ENCODE assay signal across 12 cellular contexts in the genomic region with DNA sequence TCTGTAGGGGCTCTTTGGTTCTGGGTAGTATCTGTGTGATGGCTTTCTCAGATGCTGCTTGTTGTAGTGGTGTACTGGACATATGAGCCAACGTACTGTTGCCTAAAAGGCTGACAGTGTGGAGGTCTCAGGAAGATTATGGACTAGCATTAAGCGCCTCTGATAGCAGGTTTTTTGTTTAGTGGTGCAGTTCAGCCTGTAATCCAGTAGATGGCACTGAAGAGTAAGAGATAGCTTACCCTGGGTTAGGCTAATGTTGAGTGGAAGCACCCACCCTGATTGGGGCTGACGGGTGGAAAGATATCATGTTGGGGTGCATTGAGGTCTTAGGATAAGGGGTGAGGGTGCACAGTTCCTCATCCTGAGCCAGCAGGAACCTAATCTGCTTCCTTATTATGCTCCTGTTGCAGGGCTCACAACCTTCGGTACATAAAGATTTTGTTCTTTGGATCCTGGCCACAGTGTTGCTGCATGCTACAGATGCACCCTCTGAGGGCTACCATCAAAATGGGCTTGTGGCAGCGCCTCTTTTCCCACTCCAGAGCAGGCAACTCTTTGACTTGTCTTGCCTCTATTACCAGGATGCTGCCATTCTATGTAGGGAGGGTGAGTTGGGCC.
A peak's percentile ranks its signal among the peaks of the same experiment; 100 is the strongest.
DNase-seq lines count a peak whose midpoint lies in the region; ATAC-seq, FAIRE-seq and TF ChIP-seq lines count a peak whose summit lies in the region.
"Had no signal": no experiment of that assay in that cellular context is flagged by ENCODE, and none has a peak within 500 bp of the region (broad histone marks: within the 10 kb centered on the region; RNA-seq: fewer than 3 reads in every experiment).

No MANE protein-coding gene starts in this region.

- 39% methylated on average over 5 of the region's 5 CpGs for WGBS in A549 (ENCODE audit: missing lambda C conversion rate)

- TF ChIP-seq RAD21 in A549 (conservative IDR thresholded peaks at IDR 0.05 in 1 of 2, IDR thresholded peaks at IDR 0.05 in 1 of 2), result peak in 1 of 2 experiments; percentile 60; a peak in 4 of 5 replicates

- TF ChIP-seq POLR2A in A549 (IDR thresholded peaks at IDR 0.05; ENCODE audit: low read length) (no peak), erythroblast (IDR thresholded peaks at IDR 0.05; ENCODE audit: low read length) (no peak)

- CTCF ChIA-PET in A549 (lab: Yijun Ruan, JAX), result interaction anchor here (1.2 kb wide), 1 partner anchor 13 kb away, joined by 3 read pairs; no protein-coding TSS in a partner anchor

- TF ChIP-seq EP300 in A549 (IDR thresholded peaks at IDR 0.05), result no peak

- FAIRE-seq in A549 (lab: Jason Lieb, UNC), result no peak

- no peak overlapping the region for H3K4me3 ChIP-seq in A549
- H3K4me3 ChIP-seq: right atrium auricular region, stomach had no signal

- H3K9me3 ChIP-seq in A549, result peaks cover 29% of the 10 kb centered on the region

- no peak overlapping the region for H3K27ac ChIP-seq in A549
- H3K27ac ChIP-seq: right atrium auricular region, stomach had no signal

- POLR2A ChIA-PET in A549 (lab: Yijun Ruan, JAX), result no interaction called here

- peak in 1 of 2 experiments; percentile 70; a peak in 3 of 6 replicates for ATAC-seq in A549
- no peak for ATAC-seq in GM18909 (IDR thresholded peaks at IDR 0.05; ENCODE audit: poor library complexity, unreplicated experiment)
- no peak for ATAC-seq in esophagus mucosa
- no peak for ATAC-seq in HG03025 (IDR thresholded peaks at IDR 0.05; ENCODE audit: low FRiP score, unreplicated experiment)
- ATAC-seq: activated T-cell treated with anti-CD3 and anti-CD28 coated beads, Interleukin-2, amount 50 U/mL, for 4 hours had no signal

- peak; percentile 8 to 32 for DNase-seq in A549 (ENCODE audit: low read depth in 1 of 2, low spot score in 1 of 2)
- DNase-seq in ELF-1 (ENCODE audit: low read depth, low spot score), result peak; percentile 18
- peak; percentile 18 for DNase-seq in NCI-H1694 treated with DMSO at 0.1 percent for 48 hours (lab: John Stamatoyannopoulos, UW)
- peak; percentile 27 to 44 for DNase-seq in erythroblast (lab: John Stamatoyannopoulos, UW)
- DNase-seq in NCI-H345 (lab: John Stamatoyannopoulos, UW), result no peak
- DNase-seq: activated T-cell treated with anti-CD3 and anti-CD28 coated beads, Interleukin-2, amount 50 U/mL, for 4 hours; NCI-H526 treated with DMSO at 0.1 percent for 48 hours; stomach had no signal

- H3K4me2 ChIP-seq in A549, result no peak overlapping the region

- H3K4me1 ChIP-seq in A549, result no peaks in the 10 kb centered on the region
- H3K4me1 ChIP-seq: right atrium auricular region, stomach had no signal

- 0 out of 3 replicates have a peak, but pooled peaks have one; percentile 14 for TF ChIP-seq CTCF in A549 (IDR thresholded peaks at IDR 0.05)

TF ChIP-seq in A549, 52 proteins besides CTCF, POLR2A, EP300 and RAD21:
- TF ChIP-seq KDM5A (IDR thresholded peaks at IDR 0.05) (no peak), EHMT2 (IDR thresholded peaks at IDR 0.05; ENCODE audit: low read depth) (no peak), CBX8 (IDR thresholded peaks at IDR 0.05) (no peak), CHD4 (IDR thresholded peaks at IDR 0.05; ENCODE audit: borderline replicate concordance) (no peak), HDAC2 (IDR thresholded peaks at IDR 0.05) (no peak), HOXB5 (CRISPR knock-in tag; IDR thresholded peaks at IDR 0.05) (no peak), NFE2L2 (conservative IDR thresholded peaks at IDR 0.05; ENCODE audit: low read length) (no peak), FOSB (CRISPR knock-in tag; IDR thresholded peaks at IDR 0.05) (no peak), SREBF2 (IDR thresholded peaks at IDR 0.05) (no peak), JUNB (IDR thresholded peaks at IDR 0.05) (no peak), MAZ (IDR thresholded peaks at IDR 0.05; ENCODE audit: borderline replicate concordance, low read depth, low read length) (no peak), NR3C1 (IDR thresholded peaks at IDR 0.05) (no peak), ZC3H11A (IDR thresholded peaks at IDR 0.05) (no peak)
- TF ChIP-seq, protein P1, sequence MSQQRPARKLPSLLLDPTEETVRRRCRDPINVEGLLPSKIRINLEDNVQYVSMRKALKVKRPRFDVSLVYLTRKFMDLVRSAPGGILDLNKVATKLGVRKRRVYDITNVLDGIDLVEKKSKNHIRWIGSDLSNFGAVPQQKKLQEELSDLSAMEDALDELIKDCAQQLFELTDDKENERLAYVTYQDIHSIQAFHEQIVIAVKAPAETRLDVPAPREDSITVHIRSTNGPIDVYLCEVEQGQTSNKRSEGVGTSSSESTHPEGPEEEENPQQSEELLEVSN (IDR thresholded peaks at IDR 0.05; ENCODE audit: borderline replicate concordance, low read depth), result no peak
- TF ChIP-seq, protein P2, sequence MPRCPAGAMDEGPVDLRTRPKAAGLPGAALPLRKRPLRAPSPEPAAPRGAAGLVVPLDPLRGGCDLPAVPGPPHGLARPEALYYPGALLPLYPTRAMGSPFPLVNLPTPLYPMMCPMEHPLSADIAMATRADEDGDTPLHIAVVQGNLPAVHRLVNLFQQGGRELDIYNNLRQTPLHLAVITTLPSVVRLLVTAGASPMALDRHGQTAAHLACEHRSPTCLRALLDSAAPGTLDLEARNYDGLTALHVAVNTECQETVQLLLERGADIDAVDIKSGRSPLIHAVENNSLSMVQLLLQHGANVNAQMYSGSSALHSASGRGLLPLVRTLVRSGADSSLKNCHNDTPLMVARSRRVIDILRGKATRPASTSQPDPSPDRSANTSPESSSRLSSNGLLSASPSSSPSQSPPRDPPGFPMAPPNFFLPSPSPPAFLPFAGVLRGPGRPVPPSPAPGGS (IDR thresholded peaks at IDR 0.05), result no peak
- TF ChIP-seq, protein P3, sequence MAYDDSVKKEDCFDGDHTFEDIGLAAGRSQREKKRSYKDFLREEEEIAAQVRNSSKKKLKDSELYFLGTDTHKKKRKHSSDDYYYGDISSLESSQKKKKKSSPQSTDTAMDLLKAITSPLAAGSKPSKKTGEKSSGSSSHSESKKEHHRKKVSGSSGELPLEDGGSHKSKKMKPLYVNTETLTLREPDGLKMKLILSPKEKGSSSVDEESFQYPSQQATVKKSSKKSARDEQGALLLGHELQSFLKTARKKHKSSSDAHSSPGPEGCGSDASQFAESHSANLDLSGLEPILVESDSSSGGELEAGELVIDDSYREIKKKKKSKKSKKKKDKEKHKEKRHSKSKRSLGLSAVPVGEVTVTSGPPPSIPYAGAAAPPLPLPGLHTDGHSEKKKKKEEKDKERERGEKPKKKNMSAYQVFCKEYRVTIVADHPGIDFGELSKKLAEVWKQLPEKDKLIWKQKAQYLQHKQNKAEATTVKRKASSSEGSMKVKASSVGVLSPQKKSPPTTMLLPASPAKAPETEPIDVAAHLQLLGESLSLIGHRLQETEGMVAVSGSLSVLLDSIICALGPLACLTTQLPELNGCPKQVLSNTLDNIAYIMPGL (CRISPR knock-in tag; IDR thresholded peaks at IDR 0.05; ENCODE audit: borderline replicate concordance), result no peak
